ENCODE assay signal across 9 cellular contexts in genomic region chr5:136062563-136063274, GRCh38. TPM values are rescaled to one million over a fixed set of nuclear protein-coding genes. Genes with fewer than 3 reads are reported as not detected.
DNase-seq lines count a peak whose midpoint lies in the region; ATAC-seq, FAIRE-seq and TF ChIP-seq lines count a peak whose summit lies in the region.
"Had no signal": no experiment of that assay in that cellular context is flagged by ENCODE, and none has a peak within 500 bp of the region (broad histone marks: within the 10 kb centered on the region; RNA-seq: fewer than 3 reads in every experiment).

No MANE protein-coding gene starts in this region.

- H3K4me1 ChIP-seq in SJCRH30, result peaks cover 15% of the 10 kb centered on the region
- peaks cover 38% of the 10 kb centered on the region for H3K4me1 ChIP-seq in suprapubic skin
- H3K4me1 ChIP-seq: BLaER1 had no signal

- TF ChIP-seq EP300 in suprapubic skin (IDR thresholded peaks at IDR 0.05), result no peak

- 80% methylated on average over 5 of the region's 5 CpGs for WGBS in suprapubic skin

- TF ChIP-seq POLR2A in suprapubic skin (IDR thresholded peaks at IDR 0.05), result no peak

- DNase-seq in NCI-H1417 (lab: John Stamatoyannopoulos, UW) (peak; percentile 21 to 57 (median 31)), NCI-H1417 treated with DMSO at 0.1 percent for 48 hours (lab: John Stamatoyannopoulos, UW) (no peak), GM19239 (ENCODE audit: insufficient read length, low spot score) (no peak), SJCRH30 (peak; percentile 45 to 70), fibroblast of villous mesenchyme (ENCODE audit: low read depth) (peak; percentile 55), suprapubic skin (ENCODE audit: low spot score in 2 of 2) (peak in 1 of 2 donors; percentile 72), frontal cortex (ENCODE audit: low spot score in 2 of 2) (no peak)

- H3K27ac ChIP-seq in SJCRH30, result no peak overlapping the region
- no peak overlapping the region for H3K27ac ChIP-seq in suprapubic skin
- H3K27ac ChIP-seq: BLaER1 had no signal

- peak; percentile 81 for FAIRE-seq in GM19239 (lab: Jason Lieb, UNC)
- no peak for FAIRE-seq in frontal cortex (lab: Jason Lieb, UNC)

- H3K9me3 ChIP-seq in SJCRH30 (replicated peaks) (no peaks in the 10 kb centered on the region), suprapubic skin (no peaks in the 10 kb centered on the region)
- H3K9me3 ChIP-seq: BLaER1 had no signal

- H3K4me3 ChIP-seq in SJCRH30, result no peak overlapping the region
- H3K4me3 ChIP-seq in fibroblast of villous mesenchyme (ENCODE audit: low read depth, low read length), result no peak overlapping the region
- H3K4me3 ChIP-seq in suprapubic skin, result no peak overlapping the region
- H3K4me3 ChIP-seq: BLaER1 had no signal

- no peaks in the 10 kb centered on the region for H3K36me3 ChIP-seq in SJCRH30
- peaks cover 41% of the 10 kb centered on the region for H3K36me3 ChIP-seq in suprapubic skin
- H3K36me3 ChIP-seq: BLaER1 had no signal

- H3K27me3 ChIP-seq in SJCRH30 (no peaks in the 10 kb centered on the region), suprapubic skin (no peaks in the 10 kb centered on the region)
- H3K27me3 ChIP-seq: BLaER1 had no signal

- peak; percentile 68 for ATAC-seq in HG03457 (IDR thresholded peaks at IDR 0.05; ENCODE audit: unreplicated experiment)

- TF ChIP-seq CTCF in fibroblast of villous mesenchyme (IDR thresholded peaks at IDR 0.05; ENCODE audit: insufficient read depth, low read depth, low read length) (peak; percentile 42), suprapubic skin (IDR thresholded peaks at IDR 0.05) (peak; percentile 21 to 50)

RNA-seq across cellular contexts. Expression of gene TGFBI, which starts 33.9 kb away (rescaled TPM):
- 4.8 TPM in 2 replicates for total RNA-seq in SJCRH30 (2014; rRNA removed; shearing (Covaris generic))
- 281 and 496 TPM in 2 replicates for total RNA-seq in fibroblast of villous mesenchyme
- total RNA-seq in suprapubic skin, result 100 to 1,000 TPM; 300 to 719 (median 389) TPM
- total RNA-seq in frontal cortex, result 4.9 TPM

Comparison
In these comparisons a context has a peak if more than half of its experiments do, and no peak if none do; other contexts are left out.
1. DNase-seq: peak in NCI-H1417 (3 of 3), SJCRH30 (2 of 2) and fibroblast of villous mesenchyme (single experiment); none in NCI-H1417 treated with DMSO at 0.1 percent for 48 hours (single experiment), GM19239 (single experiment) and frontal cortex (0 of 2).
2. RNA of gene TGFBI, which starts 33.9 kb away (total RNA-seq): 300 to 719 TPM in suprapubic skin and 281 to 496 TPM in fibroblast of villous mesenchyme; 4.9 TPM in frontal cortex (single experiment) and 4.8 TPM in SJCRH30; every median in the first group is over 10 times any median in the second.